8 cellular contexts compared by ENCODE assay signal in the genomic region with DNA sequence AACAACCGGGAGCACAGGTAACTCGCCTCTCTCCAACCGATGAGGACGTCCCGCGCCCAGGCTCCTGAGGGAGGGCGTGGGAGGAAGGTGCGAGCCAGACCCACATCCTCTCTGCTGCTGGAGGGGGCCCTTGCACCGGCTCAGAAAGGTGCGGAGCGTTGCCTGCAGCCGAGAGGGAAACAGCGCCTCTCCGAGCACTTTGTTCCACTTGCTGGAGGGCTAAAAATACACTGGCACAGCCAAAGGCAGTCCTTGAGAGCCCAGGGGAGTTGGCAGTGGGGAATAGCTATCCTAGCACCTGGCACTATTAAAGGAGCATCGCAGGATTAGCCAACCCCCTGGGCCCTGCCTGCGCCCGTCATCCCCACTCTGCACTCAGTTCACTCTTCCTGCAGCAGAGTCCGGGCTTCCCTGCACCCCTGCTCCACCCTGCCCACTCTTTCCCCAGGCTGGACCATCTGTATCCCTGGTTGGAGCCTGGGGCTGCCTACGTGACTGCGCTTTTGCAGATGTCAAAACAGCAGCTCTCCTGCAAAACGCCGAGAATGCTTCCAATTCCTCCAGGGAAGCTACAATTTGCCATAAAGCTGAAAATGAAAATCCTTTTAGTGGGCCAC.
DNase-seq lines count a peak whose midpoint lies in the region; ATAC-seq and TF ChIP-seq lines count a peak whose summit lies in the region.

No MANE protein-coding gene starts in this region.

- no peaks in the 10 kb centered on the region; the same call in 1 of the 2 replicates for H3K9me3 Mint-ChIP-seq in WTC11
- no peaks in the 10 kb centered on the region for H3K9me3 Mint-ChIP-seq in memory B cell

- H3K27ac ChIP-seq in vagina = no peak overlapping the region
- no peak overlapping the region for H3K27ac ChIP-seq in A673 (ENCODE audit: low read depth, low read length, poor library complexity, severe bottlenecking)

- H3K36me3 ChIP-seq in GM06990 (ENCODE audit: control insufficient read depth, insufficient read depth, low read length) = no peaks in the 10 kb centered on the region
- H3K36me3 ChIP-seq in vagina = no peaks in the 10 kb centered on the region
- H3K36me3 ChIP-seq in A673 (ENCODE audit: insufficient read depth, low read length, poor library complexity, severe bottlenecking) = no peaks in the 10 kb centered on the region

- H3K4me3 Mint-ChIP-seq in WTC11 = no peak overlapping the region
- peak overlapping the region; percentile 35 for H3K4me3 Mint-ChIP-seq in memory B cell

- H3K9me3 ChIP-seq in vagina = no peaks in the 10 kb centered on the region
- no peaks in the 10 kb centered on the region for H3K9me3 ChIP-seq in A673 (ENCODE audit: low read depth, low read length, poor library complexity, severe bottlenecking)

- no peak for TF ChIP-seq POLR2A in vagina (IDR thresholded peaks at IDR 0.05)

- no TSS peak for BruUV-seq in A673 (replicated peaks; lab: Mats Ljungman, UMichigan)

- H3K36me3 Mint-ChIP-seq in WTC11 = no peaks in the 10 kb centered on the region
- H3K36me3 Mint-ChIP-seq in memory B cell = no peaks in the 10 kb centered on the region

- peak; percentile 16 for TF ChIP-seq CTCF in GM06990 (IDR thresholded peaks at IDR 0.05; ENCODE audit: insufficient read depth, low read length, poor library complexity, severe bottlenecking)
- TF ChIP-seq CTCF in WTC11 (IDR thresholded peaks at IDR 0.05) = no peak
- TF ChIP-seq CTCF in vagina (IDR thresholded peaks at IDR 0.05) = no peak
- TF ChIP-seq CTCF in A673 (conservative IDR thresholded peaks at IDR 0.05; ENCODE audit: low read depth, low read length) = no peak

- H3K27ac Mint-ChIP-seq in WTC11 (no peak overlapping the region), memory B cell (no peak overlapping the region)

- intact Hi-C loops in vagina (cut with DNase I) (no loop called here), A673 (cut with micrococcal nuclease; ENCODE audit: unreplicated experiment) (no loop called here)

- DNase-seq in GM06990 (ENCODE audit: extremely low read depth, insufficient read length) (no peak), WTC11 (ENCODE audit: low spot score) (peak; percentile 40), memory B cell (ENCODE audit: low spot score in 2 of 2) (no peak), H4 (ENCODE audit: low spot score) (no peak), vagina (ENCODE audit: extremely low spot score in 2 of 2) (no peak), NCI-H2227 treated with DMSO at 0.1 percent for 48 hours (lab: John Stamatoyannopoulos, UW) (no peak), A673 (ENCODE audit: low spot score) (no peak)

- H3K27me3 Mint-ChIP-seq in WTC11 (ENCODE audit: low read depth) (no peaks in the 10 kb centered on the region; the same call in 1 of the 2 replicates), memory B cell (peaks cover 17% of the 10 kb centered on the region)

- H3K4me1 ChIP-seq in vagina (peaks cover 5% of the 10 kb centered on the region), A673 (ENCODE audit: insufficient read depth, low read length, poor library complexity, severe bottlenecking) (no peaks in the 10 kb centered on the region)

- POLR2A ChIA-PET in WTC11 (lab: Charles Lee) = no interaction called here
- POLR2A ChIA-PET in A673 (lab: Charles Lee; ENCODE audit: low non-redundant PET) = no interaction called here

- no peak overlapping the region for H3K4me3 ChIP-seq in GM06990 (replicated peaks; ENCODE audit: low read depth, low read length)
- H3K4me3 ChIP-seq in vagina = no peak overlapping the region
- no peak overlapping the region for H3K4me3 ChIP-seq in A673 (ENCODE audit: low read depth, low read length, poor library complexity, severe bottlenecking)

- CTCF ChIA-PET in WTC11 (lab: Charles Lee) = interaction anchor here (0.8 kb wide), 1 partner anchor 79 kb away, joined by 3 read pairs; no protein-coding TSS in a partner anchor
- CTCF ChIA-PET in A673 (lab: Charles Lee) = no interaction called here

- ATAC-seq in GM21723 (IDR thresholded peaks at IDR 0.05; ENCODE audit: unreplicated experiment) (peak; percentile 30), WTC11 (peak; percentile 86), memory B cell (ENCODE audit: low read depth) (no peak)

- peaks cover 24% of the 10 kb centered on the region for H3K4me1 Mint-ChIP-seq in WTC11
- peaks cover 58% of the 10 kb centered on the region for H3K4me1 Mint-ChIP-seq in memory B cell

- H3K27me3 ChIP-seq in GM06990 (replicated peaks; ENCODE audit: control insufficient read depth, insufficient read depth, low read length) (no peaks in the 10 kb centered on the region), vagina (no peaks in the 10 kb centered on the region), A673 (replicated peaks; ENCODE audit: insufficient read depth, low read depth, low read length, poor library complexity) (no peaks in the 10 kb centered on the region)

TF ChIP-seq in WTC11, 78 proteins besides CTCF, POLR2A, EP300 and RAD21 (continues in another document):
- no peak for TF ChIP-seq IRF2 (CRISPR knock-in tag; IDR thresholded peaks at IDR 0.05; ENCODE audit: borderline replicate concordance, low read depth)
- TF ChIP-seq TCF7 (CRISPR knock-in tag; IDR thresholded peaks at IDR 0.05; ENCODE audit: low read depth) = no peak
- TF ChIP-seq ARID4B (CRISPR knock-in tag; IDR thresholded peaks at IDR 0.05; ENCODE audit: borderline replicate concordance) = no peak
- TF ChIP-seq, protein P1, sequence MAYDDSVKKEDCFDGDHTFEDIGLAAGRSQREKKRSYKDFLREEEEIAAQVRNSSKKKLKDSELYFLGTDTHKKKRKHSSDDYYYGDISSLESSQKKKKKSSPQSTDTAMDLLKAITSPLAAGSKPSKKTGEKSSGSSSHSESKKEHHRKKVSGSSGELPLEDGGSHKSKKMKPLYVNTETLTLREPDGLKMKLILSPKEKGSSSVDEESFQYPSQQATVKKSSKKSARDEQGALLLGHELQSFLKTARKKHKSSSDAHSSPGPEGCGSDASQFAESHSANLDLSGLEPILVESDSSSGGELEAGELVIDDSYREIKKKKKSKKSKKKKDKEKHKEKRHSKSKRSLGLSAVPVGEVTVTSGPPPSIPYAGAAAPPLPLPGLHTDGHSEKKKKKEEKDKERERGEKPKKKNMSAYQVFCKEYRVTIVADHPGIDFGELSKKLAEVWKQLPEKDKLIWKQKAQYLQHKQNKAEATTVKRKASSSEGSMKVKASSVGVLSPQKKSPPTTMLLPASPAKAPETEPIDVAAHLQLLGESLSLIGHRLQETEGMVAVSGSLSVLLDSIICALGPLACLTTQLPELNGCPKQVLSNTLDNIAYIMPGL (CRISPR knock-in tag; IDR thresholded peaks at IDR 0.05) = no peak
- no peak for TF ChIP-seq E2F4 (CRISPR knock-in tag; IDR thresholded peaks at IDR 0.05; ENCODE audit: borderline replicate concordance, low read depth)
- no peak for TF ChIP-seq TEAD4 (CRISPR knock-in tag; IDR thresholded peaks at IDR 0.05)
- TF ChIP-seq KAT7 (CRISPR knock-in tag; IDR thresholded peaks at IDR 0.05; ENCODE audit: borderline replicate concordance) = no peak
- no peak for TF ChIP-seq NR3C1 (CRISPR knock-in tag; conservative IDR thresholded peaks at IDR 0.05; ENCODE audit: low read depth)
